ENCODE assay signal across 9 cellular contexts in genomic region chr1:21307663-21308062, GRCh38. TPM values are rescaled to one million over a fixed set of nuclear protein-coding genes. Genes with fewer than 3 reads are reported as not detected.
DNase-seq lines count a peak whose midpoint lies in the region; ATAC-seq and TF ChIP-seq lines count a peak whose summit lies in the region.
"Had no signal": no experiment of that assay in that cellular context is flagged by ENCODE, and none has a peak within 500 bp of the region (broad histone marks: within the 10 kb centered on the region; RNA-seq: fewer than 3 reads in every experiment).

No MANE protein-coding gene starts in this region.

- H3K4me3 ChIP-seq in prostate gland (no peak overlapping the region), GM23248 (no peak overlapping the region)

- 57% methylated on average over 6 of the region's 6 CpGs for WGBS in prostate gland
- 77 to 80% methylated on average over 6 of the region's 6 CpGs for WGBS in GM23248 (ENCODE audit: low coverage in 1 of 2, low lambda C conversion rate in 2 of 2, missing lambda C conversion rate in 2 of 2), 2 experiments

- intact Hi-C loops in activated CD4-positive, alpha-beta T cell treated with anti-CD3 and anti-CD28 coated beads for 36 hours (cut with DNase I, micrococcal nuclease) = no loop called here
- intact Hi-C loops in prostate gland (cut with DNase I) = no loop called here

- no peaks in the 10 kb centered on the region for H3K9me2 ChIP-seq in GM23248 (ENCODE audit: insufficient read depth)

- no peak overlapping the region for H2AFZ ChIP-seq in GM23248

- H3K36me3 Mint-ChIP-seq in activated CD4-positive, alpha-beta T cell treated with anti-CD3 and anti-CD28 coated beads for 36 hours (ENCODE audit: low read depth) = peaks cover 19% of the 10 kb centered on the region
- H3K36me3 Mint-ChIP-seq in effector memory CD8-positive, alpha-beta T cell (ENCODE audit: insufficient read depth) = peaks cover 13% of the 10 kb centered on the region
- peaks cover 19 to 21% of the 10 kb centered on the region in 2 donors for H3K36me3 Mint-ChIP-seq in stimulated activated naive B cell treated with anti-CD40 and anti-IgM and Interleukin-4, amounts not matched to agents 10 μg/mL and 1 μg/mL and 100 μg/mL, for 72 hours

- no peaks in the 10 kb centered on the region for H3K27me3 ChIP-seq in prostate gland (replicated peaks; ENCODE audit: insufficient read depth)
- H3K27me3 ChIP-seq in GM23248 (replicated peaks; ENCODE audit: insufficient read depth) = no peaks in the 10 kb centered on the region

- POLR2A ChIA-PET in activated CD4-positive, alpha-beta T cell treated with anti-CD3 and anti-CD28 coated beads for 36 hours (lab: Charles Lee) = no interaction called here

- CTCF ChIA-PET in activated CD4-positive, alpha-beta T cell treated with anti-CD3 and anti-CD28 coated beads for 36 hours (lab: Charles Lee) = interaction anchor here (0.6 to 2.4 kb wide), 3 partner anchors 11 to 83 kb away, joined by 3 to 6 read pairs (median 3); no protein-coding TSS in a partner anchor

- no peak overlapping the region for H3K4me2 ChIP-seq in GM23248 (ENCODE audit: unreplicated experiment)

- ATAC-seq in activated CD4-positive, alpha-beta T cell treated with anti-CD3 and anti-CD28 coated beads for 36 hours = peak; percentile 74
- peak; percentile 51 for ATAC-seq in effector memory CD8-positive, alpha-beta T cell (replicated peaks)
- ATAC-seq in stimulated activated naive B cell treated with anti-CD40 and anti-IgM and Interleukin-4, amounts not matched to agents 10 μg/mL and 1 μg/mL and 100 μg/mL, for 72 hours (replicated peaks) = peak; percentile 75 to 77

- H3K27ac ChIP-seq in prostate gland (no peak overlapping the region), GM23248 (no peak overlapping the region)

- peak; percentile 57 for DNase-seq in activated CD4-positive, alpha-beta T cell treated with anti-CD3 and anti-CD28 coated beads for 36 hours
- DNase-seq in activated CD4-positive, alpha-beta T cell treated with anti-CD3 and anti-CD28 coated beads, Interleukin-2, amount 50 U/mL, for 4 hours = no peak
- peak; percentile 61 for DNase-seq in SK-N-DZ (ENCODE audit: low spot score)
- DNase-seq in effector memory CD8-positive, alpha-beta T cell = no peak
- DNase-seq in stimulated activated naive B cell treated with anti-CD40 and anti-IgM and Interleukin-4, amounts not matched to agents 10 μg/mL and 1 μg/mL and 100 μg/mL, for 72 hours = no peak
- DNase-seq in T1000 (lab: John Stamatoyannopoulos, UW) = no peak
- no peak for DNase-seq in prostate gland (ENCODE audit: low spot score)
- no peak for DNase-seq in GM23248
- DNase-seq: stimulated activated CD4-positive, alpha-beta T cell treated with anti-CD3 and anti-CD28 coated beads, Interleukin-2, amount 100 ng/mL, for 48 hours had no signal

- TF ChIP-seq CTCF in prostate gland (IDR thresholded peaks at IDR 0.05) = no peak

- no peaks in the 10 kb centered on the region for H4K20me1 ChIP-seq in GM23248 (ENCODE audit: insufficient read depth)

- H3F3A ChIP-seq in GM23248 (ENCODE audit: insufficient read depth) = peaks cover 37% of the 10 kb centered on the region

- in situ Hi-C loops in GM23248 (cut with MboI) = no loop called here

- no peak for TF ChIP-seq POLR2A in prostate gland (IDR thresholded peaks at IDR 0.05)

- H3K9me3 ChIP-seq in prostate gland = no peaks in the 10 kb centered on the region
- no peaks in the 10 kb centered on the region for H3K9me3 ChIP-seq in GM23248 (ENCODE audit: low read depth)

- peak overlapping the region; percentile 74 for H3K27ac Mint-ChIP-seq in activated CD4-positive, alpha-beta T cell treated with anti-CD3 and anti-CD28 coated beads for 36 hours
- peak overlapping the region; percentile 86 to 96 for H3K27ac Mint-ChIP-seq in effector memory CD8-positive, alpha-beta T cell
- H3K27ac Mint-ChIP-seq in stimulated activated naive B cell treated with anti-CD40 and anti-IgM and Interleukin-4, amounts not matched to agents 10 μg/mL and 1 μg/mL and 100 μg/mL, for 72 hours = peak overlapping the region; percentile 86

- no peak overlapping the region for H3K4me3 Mint-ChIP-seq in activated CD4-positive, alpha-beta T cell treated with anti-CD3 and anti-CD28 coated beads for 36 hours
- H3K4me3 Mint-ChIP-seq in effector memory CD8-positive, alpha-beta T cell = peak overlapping the region; percentile 37 to 66
- no peak overlapping the region for H3K4me3 Mint-ChIP-seq in stimulated activated naive B cell treated with anti-CD40 and anti-IgM and Interleukin-4, amounts not matched to agents 10 μg/mL and 1 μg/mL and 100 μg/mL, for 72 hours

- H3K79me2 ChIP-seq in GM23248 (ENCODE audit: insufficient read depth) = peaks cover 51% of the 10 kb centered on the region

- H3K36me3 ChIP-seq in prostate gland (no peaks in the 10 kb centered on the region), GM23248 (ENCODE audit: low read depth) (no peaks in the 10 kb centered on the region)

- H3K4me1 ChIP-seq in prostate gland (replicated peaks) (peaks cover 14% of the 10 kb centered on the region), GM23248 (ENCODE audit: insufficient read depth) (peaks cover 48% of the 10 kb centered on the region)

- H3K4me1 Mint-ChIP-seq in activated CD4-positive, alpha-beta T cell treated with anti-CD3 and anti-CD28 coated beads for 36 hours = peaks cover 75% of the 10 kb centered on the region
- H3K4me1 Mint-ChIP-seq in effector memory CD8-positive, alpha-beta T cell (ENCODE audit: low read depth in 2 of 2) = peaks cover 31 to 34% of the 10 kb centered on the region in 2 donors
- H3K4me1 Mint-ChIP-seq in stimulated activated naive B cell treated with anti-CD40 and anti-IgM and Interleukin-4, amounts not matched to agents 10 μg/mL and 1 μg/mL and 100 μg/mL, for 72 hours = peaks cover 46 to 70% of the 10 kb centered on the region in 2 donors

- no peaks in the 10 kb centered on the region for H3K27me3 Mint-ChIP-seq in activated CD4-positive, alpha-beta T cell treated with anti-CD3 and anti-CD28 coated beads for 36 hours
- H3K27me3 Mint-ChIP-seq in effector memory CD8-positive, alpha-beta T cell = no peaks in the 10 kb centered on the region
- no peaks in the 10 kb centered on the region for H3K27me3 Mint-ChIP-seq in stimulated activated naive B cell treated with anti-CD40 and anti-IgM and Interleukin-4, amounts not matched to agents 10 μg/mL and 1 μg/mL and 100 μg/mL, for 72 hours

- H3K9me3 Mint-ChIP-seq in activated CD4-positive, alpha-beta T cell treated with anti-CD3 and anti-CD28 coated beads for 36 hours (ENCODE audit: low read depth) = no peaks in the 10 kb centered on the region
- no peaks in the 10 kb centered on the region for H3K9me3 Mint-ChIP-seq in effector memory CD8-positive, alpha-beta T cell
- H3K9me3 Mint-ChIP-seq in stimulated activated naive B cell treated with anti-CD40 and anti-IgM and Interleukin-4, amounts not matched to agents 10 μg/mL and 1 μg/mL and 100 μg/mL, for 72 hours = peaks cover 0 to 2% of the 10 kb centered on the region in 2 donors

- H3K9ac ChIP-seq in GM23248 = no peak overlapping the region

RNA-seq across cellular contexts. Expression of gene ECE1, which starts 17.4 kb away (rescaled TPM):
- total RNA-seq in activated CD4-positive, alpha-beta T cell treated with anti-CD3 and anti-CD28 coated beads for 36 hours = 100 to 1,000 TPM; 130 to 162 TPM
- polyA plus RNA-seq in SK-N-DZ (2014; cell fraction: cytosol; rRNA removed) = 17.4 and 17.5 TPM in 2 replicates
- polyA plus RNA-seq in SK-N-DZ (2014; cell fraction: nucleus; rRNA removed) = 6.6 and 9.1 TPM in 2 replicates
- 100 to 1,000 TPM; 113 to 146 TPM for total RNA-seq in prostate gland
- 100 and 124 TPM in 2 replicates for total RNA-seq in GM23248 (2014; rRNA removed; shearing (Covaris generic))
- 82.3 and 84.2 TPM in 2 replicates for polyA plus RNA-seq in GM23248 (2016; fragmentation: Nextera tagmentation; extraction: Ambion mirVana)

Comparison
In these comparisons a context has a peak if more than half of its experiments do, and no peak if none do; other contexts are left out.
1. DNase-seq: peak in activated CD4-positive, alpha-beta T cell treated with anti-CD3 and anti-CD28 coated beads for 36 hours (single experiment) and SK-N-DZ (single experiment); none in activated CD4-positive, alpha-beta T cell treated with anti-CD3 and anti-CD28 coated beads, Interleukin-2, amount 50 U/mL, for 4 hours (0 of 2), effector memory CD8-positive, alpha-beta T cell (0 of 3), stimulated activated naive B cell treated with anti-CD40 and anti-IgM and Interleukin-4, amounts not matched to agents 10 μg/mL and 1 μg/mL and 100 μg/mL, for 72 hours (single experiment), T1000 (single experiment), prostate gland (single experiment) and GM23248 (single experiment).
2. H3K4me3 Mint-ChIP-seq: peak in effector memory CD8-positive, alpha-beta T cell (2 of 2); none in activated CD4-positive, alpha-beta T cell treated with anti-CD3 and anti-CD28 coated beads for 36 hours (single experiment) and stimulated activated naive B cell treated with anti-CD40 and anti-IgM and Interleukin-4, amounts not matched to agents 10 μg/mL and 1 μg/mL and 100 μg/mL, for 72 hours (0 of 2).
3. Peak in every context shown above with its lines, with median percentiles within 50 percentile points of each other: ATAC-seq and H3K27ac Mint-ChIP-seq.